17 cellular contexts compared by ENCODE assay signal in the genomic region with DNA sequence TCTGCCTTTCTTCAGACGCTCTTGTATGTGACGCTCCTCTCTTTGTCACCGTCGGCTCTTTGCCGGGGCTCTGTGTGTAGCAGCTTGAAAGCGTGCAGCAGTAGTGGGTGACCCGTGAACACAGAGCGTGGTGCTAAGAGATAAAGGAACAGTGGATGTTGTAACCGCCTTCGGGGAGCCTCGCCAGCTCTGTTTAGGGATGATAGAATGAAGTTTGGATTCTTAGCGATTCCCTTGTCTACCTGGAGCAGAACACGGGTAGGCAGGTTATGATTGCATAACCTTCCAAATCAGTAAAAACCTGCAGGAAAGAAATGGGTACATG. TPM values are rescaled to one million over a fixed set of nuclear protein-coding genes. Genes with fewer than 3 reads are reported as not detected.
DNase-seq lines count a peak whose midpoint lies in the region; ATAC-seq and TF ChIP-seq lines count a peak whose summit lies in the region.
"Had no signal": no experiment of that assay in that cellular context is flagged by ENCODE, and none has a peak within 500 bp of the region (broad histone marks: within the 10 kb centered on the region; RNA-seq: fewer than 3 reads in every experiment).

No MANE protein-coding gene starts in this region.

- no peak overlapping the region for H3K9ac ChIP-seq in adipocyte (ENCODE audit: low read length)

- no peaks in the 10 kb centered on the region for H3K9me3 ChIP-seq in adipocyte (ENCODE audit: control insufficient read depth, low read length)
- no peaks in the 10 kb centered on the region for H3K9me3 ChIP-seq in left ventricle myocardium inferior (replicated peaks)
- H3K9me3 ChIP-seq: BE2C had no signal

- ATAC-seq in sciatic nerve (peak; percentile 81), HG03469 (IDR thresholded peaks at IDR 0.05; ENCODE audit: unreplicated experiment) (no peak)
- ATAC-seq: CD8-positive, alpha-beta T cell; Panc1 had no signal

- no peaks in the 10 kb centered on the region for H3K27me3 Mint-ChIP-seq in mesothelial cell of epicardium (ENCODE audit: low read depth)
- H3K27me3 Mint-ChIP-seq in activated CD4-positive, alpha-beta memory T cell treated with anti-CD3 and anti-CD28 coated beads for 36 hours: no peaks in the 10 kb centered on the region
- no peaks in the 10 kb centered on the region for H3K27me3 Mint-ChIP-seq in activated CD4-positive, alpha-beta memory T cell treated with anti-CD3 and anti-CD28 coated beads, Interleukin-2, amount 10 ng/mL, durations not matched to agents 7 days and 5 days

- H3K4me3 ChIP-seq in adipocyte (ENCODE audit: low read length) (peak overlapping the region; percentile 70), left ventricle myocardium inferior (peak overlapping the region; percentile 3)

- intact Hi-C loops in left ventricle myocardium inferior (cut with micrococcal nuclease) (no loop called here), sciatic nerve (cut with DNase I) (no loop called here)
- intact Hi-C loops in activated CD4-positive, alpha-beta memory T cell treated with anti-CD3 and anti-CD28 coated beads for 36 hours (cut with micrococcal nuclease): loop anchor here (10.0 kb wide), 1 partner anchor 87 kb away; no protein-coding TSS in a partner anchor

- POLR2A ChIA-PET in activated CD4-positive, alpha-beta memory T cell treated with anti-CD3 and anti-CD28 coated beads for 36 hours (lab: Charles Lee): no interaction called here
- POLR2A ChIA-PET in activated CD4-positive, alpha-beta memory T cell treated with anti-CD3 and anti-CD28 coated beads, Interleukin-2, amount 10 ng/mL, durations not matched to agents 7 days and 5 days (lab: Charles Lee): no interaction called here

- H3K27ac ChIP-seq in left ventricle myocardium inferior (replicated peaks): no peak overlapping the region
- H3K27ac ChIP-seq: HL-60 had no signal

- peaks cover 6% of the 10 kb centered on the region for H3K9me3 Mint-ChIP-seq in mesothelial cell of epicardium
- no peaks in the 10 kb centered on the region for H3K9me3 Mint-ChIP-seq in activated CD4-positive, alpha-beta memory T cell treated with anti-CD3 and anti-CD28 coated beads for 36 hours
- no peaks in the 10 kb centered on the region for H3K9me3 Mint-ChIP-seq in activated CD4-positive, alpha-beta memory T cell treated with anti-CD3 and anti-CD28 coated beads, Interleukin-2, amount 10 ng/mL, durations not matched to agents 7 days and 5 days
- H3K9me3 Mint-ChIP-seq: CD8-positive, alpha-beta T cell had no signal

- H3K4me1 ChIP-seq in adipocyte (ENCODE audit: control insufficient read depth, insufficient read depth, low read length) (peaks cover 27% of the 10 kb centered on the region), left ventricle myocardium inferior (no peaks in the 10 kb centered on the region)

- no peak for TF ChIP-seq CTCF in left ventricle myocardium inferior (IDR thresholded peaks at IDR 0.05; ENCODE audit: borderline replicate concordance)
- no peak for TF ChIP-seq CTCF in mesothelial cell of epicardium (IDR thresholded peaks at IDR 0.05; ENCODE audit: unreplicated experiment)

- H3K36me3 ChIP-seq in adipocyte (ENCODE audit: control insufficient read depth, insufficient read depth, low read length, severe bottlenecking) (no peaks in the 10 kb centered on the region), left ventricle myocardium inferior (no peaks in the 10 kb centered on the region)
- H3K36me3 ChIP-seq: BE2C had no signal

- peaks cover 6% of the 10 kb centered on the region for H3K36me3 Mint-ChIP-seq in mesothelial cell of epicardium
- H3K36me3 Mint-ChIP-seq in activated CD4-positive, alpha-beta memory T cell treated with anti-CD3 and anti-CD28 coated beads for 36 hours: no peaks in the 10 kb centered on the region
- H3K36me3 Mint-ChIP-seq in activated CD4-positive, alpha-beta memory T cell treated with anti-CD3 and anti-CD28 coated beads, Interleukin-2, amount 10 ng/mL, durations not matched to agents 7 days and 5 days (ENCODE audit: low read depth): no peaks in the 10 kb centered on the region
- H3K36me3 Mint-ChIP-seq: CD8-positive, alpha-beta T cell had no signal

- peak overlapping the region; percentile 65 for H3K27ac Mint-ChIP-seq in mesothelial cell of epicardium
- no peak overlapping the region for H3K27ac Mint-ChIP-seq in activated CD4-positive, alpha-beta memory T cell treated with anti-CD3 and anti-CD28 coated beads for 36 hours
- no peak overlapping the region for H3K27ac Mint-ChIP-seq in activated CD4-positive, alpha-beta memory T cell treated with anti-CD3 and anti-CD28 coated beads, Interleukin-2, amount 10 ng/mL, durations not matched to agents 7 days and 5 days
- H3K27ac Mint-ChIP-seq: CD8-positive, alpha-beta T cell had no signal

- no peaks in the 10 kb centered on the region for H3K27me3 ChIP-seq in adipocyte (replicated peaks; ENCODE audit: control insufficient read depth, insufficient read depth, low read length)
- peaks cover 68% of the 10 kb centered on the region for H3K27me3 ChIP-seq in left ventricle myocardium inferior (ENCODE audit: low read depth)
- H3K27me3 ChIP-seq: BE2C had no signal

- H3K4me1 Mint-ChIP-seq in mesothelial cell of epicardium: peaks cover 39% of the 10 kb centered on the region
- H3K4me1 Mint-ChIP-seq in activated CD4-positive, alpha-beta memory T cell treated with anti-CD3 and anti-CD28 coated beads for 36 hours (ENCODE audit: low read depth): no peaks in the 10 kb centered on the region
- no peaks in the 10 kb centered on the region for H3K4me1 Mint-ChIP-seq in activated CD4-positive, alpha-beta memory T cell treated with anti-CD3 and anti-CD28 coated beads, Interleukin-2, amount 10 ng/mL, durations not matched to agents 7 days and 5 days

- DNase-seq in adipocyte (ENCODE audit: low read depth) (no peak), left ventricle myocardium inferior (peak; percentile 33), mesothelial cell of epicardium (ENCODE audit: low spot score in 2 of 2, unreplicated experiment in 2 of 2) (no peak), sciatic nerve (ENCODE audit: low spot score) (no peak)
- no peak for DNase-seq in activated CD4-positive, alpha-beta memory T cell treated with anti-CD3 and anti-CD28 coated beads for 36 hours
- no peak for DNase-seq in activated CD4-positive, alpha-beta memory T cell treated with anti-CD3 and anti-CD28 coated beads, Interleukin-2, amount 10 ng/mL, durations not matched to agents 7 days and 5 days
- DNase-seq in activated CD4-positive, alpha-beta T cell treated with anti-CD3 and anti-CD28 coated beads, Interleukin-2, amount 50 U/mL, for 1 hour: no peak
- DNase-seq: BE2C; CD8-positive, alpha-beta T cell; NCI-H1930; NCI-H2171; NCI-H446 treated with DMSO at 0.1 percent for 48 hours; NCI-H748 treated with DMSO at 0.1 percent for 48 hours; SHP77 had no signal

- CTCF ChIA-PET in activated CD4-positive, alpha-beta memory T cell treated with anti-CD3 and anti-CD28 coated beads for 36 hours (lab: Charles Lee): no interaction called here
- CTCF ChIA-PET in activated CD4-positive, alpha-beta memory T cell treated with anti-CD3 and anti-CD28 coated beads, Interleukin-2, amount 10 ng/mL, durations not matched to agents 7 days and 5 days (lab: Charles Lee): no interaction called here

- H3K4me3 Mint-ChIP-seq in mesothelial cell of epicardium: no peak overlapping the region
- H3K4me3 Mint-ChIP-seq in activated CD4-positive, alpha-beta memory T cell treated with anti-CD3 and anti-CD28 coated beads for 36 hours: no peak overlapping the region
- H3K4me3 Mint-ChIP-seq in activated CD4-positive, alpha-beta memory T cell treated with anti-CD3 and anti-CD28 coated beads, Interleukin-2, amount 10 ng/mL, durations not matched to agents 7 days and 5 days: no peak overlapping the region
- H3K4me3 Mint-ChIP-seq: CD8-positive, alpha-beta T cell had no signal

RNA-seq across cellular contexts. Expression of a gene that starts 14.7 kb away (rescaled TPM):
- total RNA-seq in left ventricle myocardium inferior (0.44 TPM), mesothelial cell of epicardium (58.8 to 61.4 TPM (median 60.6 TPM) in 3 replicates), sciatic nerve (0.53 TPM)
- total RNA-seq in activated CD4-positive, alpha-beta memory T cell treated with anti-CD3 and anti-CD28 coated beads for 36 hours: under 1 TPM; 0.10 to 0.17 TPM
- total RNA-seq in activated CD4-positive, alpha-beta memory T cell treated with anti-CD3 and anti-CD28 coated beads, Interleukin-2, amount 10 ng/mL, durations not matched to agents 7 days and 5 days: under 1 TPM; 0.03 to 0.05 TPM
- total RNA-seq: CD8-positive, alpha-beta T cell had no signal

Comparison
In these comparisons a context has a peak if more than half of its experiments do, and no peak if none do; other contexts are left out.
1. RNA of a gene that starts 14.7 kb away (total RNA-seq): 58.8 to 61.4 TPM in mesothelial cell of epicardium; 0.53 TPM in sciatic nerve (single experiment), 0.44 TPM in left ventricle myocardium inferior (single experiment), 0.10 to 0.17 TPM in activated CD4-positive, alpha-beta memory T cell treated with anti-CD3 and anti-CD28 coated beads for 36 hours and 0.03 to 0.05 TPM in activated CD4-positive, alpha-beta memory T cell treated with anti-CD3 and anti-CD28 coated beads, Interleukin-2, amount 10 ng/mL, durations not matched to agents 7 days and 5 days; every median in the first group is over 10 times any median in the second.